1 cellular context compared by ENCODE assay signal in the genomic region with DNA sequence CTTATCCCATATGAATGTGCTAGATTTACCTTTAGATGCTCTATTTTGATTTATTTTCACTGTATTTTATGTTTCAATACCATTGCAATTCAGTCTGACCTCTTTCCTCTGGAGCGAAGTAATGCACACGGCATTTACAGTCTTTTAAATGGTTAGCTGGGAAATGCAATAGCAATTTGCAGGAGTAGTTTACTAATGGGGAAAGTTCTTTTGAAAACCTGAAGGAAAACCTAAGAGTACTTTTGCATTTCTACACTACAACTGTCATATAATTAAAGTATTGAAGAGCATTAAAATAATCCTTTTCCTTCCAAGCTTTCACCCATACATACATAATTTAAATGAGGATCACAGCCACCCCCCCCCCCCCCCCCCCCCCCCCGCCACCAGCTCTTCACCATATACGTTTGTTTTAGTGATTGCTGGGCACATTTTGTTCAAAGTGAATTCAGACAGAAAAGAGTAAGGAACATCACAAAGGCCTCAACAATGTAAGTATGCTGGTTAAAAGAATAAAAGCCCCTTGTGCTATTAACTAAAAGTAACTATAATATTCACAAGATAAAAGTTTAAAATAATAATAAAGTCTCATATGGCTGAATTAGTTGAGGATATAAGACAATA.
TF ChIP-seq lines count a peak whose summit lies in the region.

No MANE protein-coding gene starts in this region.

TF ChIP-seq in GM23338, 12 proteins besides CTCF, POLR2A, EP300 and RAD21 (continued from another document):
- TF ChIP-seq, protein P1, sequence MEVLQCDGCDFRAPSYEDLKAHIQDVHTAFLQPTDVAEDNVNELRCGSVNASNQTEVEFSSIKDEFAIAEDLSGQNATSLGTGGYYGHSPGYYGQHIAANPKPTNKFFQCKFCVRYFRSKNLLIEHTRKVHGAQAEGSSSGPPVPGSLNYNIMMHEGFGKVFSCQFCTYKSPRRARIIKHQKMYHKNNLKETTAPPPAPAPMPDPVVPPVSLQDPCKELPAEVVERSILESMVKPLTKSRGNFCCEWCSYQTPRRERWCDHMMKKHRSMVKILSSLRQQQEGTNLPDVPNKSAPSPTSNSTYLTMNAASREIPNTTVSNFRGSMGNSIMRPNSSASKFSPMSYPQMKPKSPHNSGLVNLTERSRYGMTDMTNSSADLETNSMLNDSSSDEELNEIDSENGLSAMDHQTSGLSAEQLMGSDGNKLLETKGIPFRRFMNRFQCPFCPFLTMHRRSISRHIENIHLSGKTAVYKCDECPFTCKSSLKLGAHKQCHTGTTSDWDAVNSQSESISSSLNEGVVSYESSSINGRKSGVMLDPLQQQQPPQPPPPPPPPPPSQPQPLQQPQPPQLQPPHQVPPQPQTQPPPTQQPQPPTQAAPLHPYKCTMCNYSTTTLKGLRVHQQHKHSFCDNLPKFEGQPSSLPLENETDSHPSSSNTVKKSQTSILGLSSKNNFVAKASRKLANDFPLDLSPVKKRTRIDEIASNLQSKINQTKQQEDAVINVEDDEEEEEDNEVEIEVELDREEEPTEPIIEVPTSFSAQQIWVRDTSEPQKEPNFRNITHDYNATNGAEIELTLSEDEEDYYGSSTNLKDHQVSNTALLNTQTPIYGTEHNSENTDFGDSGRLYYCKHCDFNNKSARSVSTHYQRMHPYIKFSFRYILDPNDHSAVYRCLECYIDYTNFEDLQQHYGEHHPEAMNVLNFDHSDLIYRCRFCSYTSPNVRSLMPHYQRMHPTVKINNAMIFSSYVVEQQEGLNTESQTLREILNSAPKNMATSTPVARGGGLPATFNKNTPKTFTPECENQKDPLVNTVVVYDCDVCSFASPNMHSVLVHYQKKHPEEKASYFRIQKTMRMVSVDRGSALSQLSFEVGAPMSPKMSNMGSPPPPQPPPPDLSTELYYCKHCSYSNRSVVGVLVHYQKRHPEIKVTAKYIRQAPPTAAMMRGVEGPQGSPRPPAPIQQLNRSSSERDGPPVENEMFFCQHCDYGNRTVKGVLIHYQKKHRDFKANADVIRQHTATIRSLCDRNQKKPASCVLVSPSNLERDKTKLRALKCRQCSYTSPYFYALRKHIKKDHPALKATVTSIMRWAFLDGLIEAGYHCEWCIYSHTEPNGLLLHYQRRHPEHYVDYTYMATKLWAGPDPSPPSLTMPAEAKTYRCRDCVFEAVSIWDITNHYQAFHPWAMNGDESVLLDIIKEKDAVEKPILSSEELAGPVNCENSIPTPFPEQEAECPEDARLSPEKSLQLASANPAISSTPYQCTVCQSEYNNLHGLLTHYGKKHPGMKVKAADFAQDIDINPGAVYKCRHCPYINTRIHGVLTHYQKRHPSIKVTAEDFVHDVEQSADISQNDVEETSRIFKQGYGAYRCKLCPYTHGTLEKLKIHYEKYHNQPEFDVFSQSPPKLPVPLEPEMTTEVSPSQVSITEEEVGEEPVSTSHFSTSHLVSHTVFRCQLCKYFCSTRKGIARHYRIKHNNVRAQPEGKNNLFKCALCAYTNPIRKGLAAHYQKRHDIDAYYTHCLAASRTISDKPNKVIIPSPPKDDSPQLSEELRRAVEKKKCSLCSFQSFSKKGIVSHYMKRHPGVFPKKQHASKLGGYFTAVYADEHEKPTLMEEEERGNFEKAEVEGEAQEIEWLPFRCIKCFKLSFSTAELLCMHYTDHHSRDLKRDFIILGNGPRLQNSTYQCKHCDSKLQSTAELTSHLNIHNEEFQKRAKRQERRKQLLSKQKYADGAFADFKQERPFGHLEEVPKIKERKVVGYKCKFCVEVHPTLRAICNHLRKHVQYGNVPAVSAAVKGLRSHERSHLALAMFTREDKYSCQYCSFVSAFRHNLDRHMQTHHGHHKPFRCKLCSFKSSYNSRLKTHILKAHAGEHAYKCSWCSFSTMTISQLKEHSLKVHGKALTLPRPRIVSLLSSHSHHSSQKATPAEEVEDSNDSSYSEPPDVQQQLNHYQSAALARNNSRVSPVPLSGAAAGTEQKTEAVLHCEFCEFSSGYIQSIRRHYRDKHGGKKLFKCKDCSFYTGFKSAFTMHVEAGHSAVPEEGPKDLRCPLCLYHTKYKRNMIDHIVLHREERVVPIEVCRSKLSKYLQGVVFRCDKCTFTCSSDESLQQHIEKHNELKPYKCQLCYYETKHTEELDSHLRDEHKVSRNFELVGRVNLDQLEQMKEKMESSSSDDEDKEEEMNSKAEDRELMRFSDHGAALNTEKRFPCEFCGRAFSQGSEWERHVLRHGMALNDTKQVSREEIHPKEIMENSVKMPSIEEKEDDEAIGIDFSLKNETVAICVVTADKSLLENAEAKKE (CRISPR knock-in tag; IDR thresholded peaks at IDR 0.05), result no peak
- no peak for TF ChIP-seq POLR2AphosphoS5 (IDR thresholded peaks at IDR 0.05; ENCODE audit: low read depth)
